Comparison of ENCODE assay signal across 26 cellular contexts in the genomic region with DNA sequence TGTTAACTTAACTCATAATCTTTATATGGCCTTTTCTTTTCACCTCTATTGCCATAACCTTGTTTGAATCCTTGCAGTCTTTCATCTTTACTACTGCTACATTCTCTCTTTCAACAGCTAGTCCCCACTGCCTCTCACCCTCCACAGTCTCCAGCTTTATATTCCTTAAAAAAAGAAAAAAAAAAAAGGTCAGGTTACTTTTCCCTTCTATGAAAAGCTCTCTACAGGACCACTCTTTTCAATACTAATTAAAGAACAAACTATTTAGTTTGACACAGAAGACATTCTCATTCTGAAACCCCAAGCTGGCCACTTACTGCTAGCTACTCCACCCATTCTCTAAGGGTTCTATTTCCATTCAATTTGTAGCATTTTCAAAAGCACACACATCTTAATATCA. TPM values are rescaled to one million over a fixed set of nuclear protein-coding genes. Genes with fewer than 3 reads are reported as not detected.
"Had no signal": no experiment of that assay in that cellular context is flagged by ENCODE, and none has a peak within 500 bp of the region (broad histone marks: within the 10 kb centered on the region; RNA-seq: fewer than 3 reads in every experiment).

No MANE protein-coding gene starts in this region.

- H3K9me3 ChIP-seq: left lung, mucosa of descending colon, prostate gland, right atrium auricular region, suprapubic skin, thyroid gland had no signal

- DNase-seq: dermis blood vessel endothelial cell; effector memory CD8-positive, alpha-beta T cell; hypothalamus; left cardiac atrium; left lung; mesenchymal stem cell; mucosa of descending colon; naive B cell; nucleus accumbens; stimulated activated CD4-positive, alpha-beta T cell treated with anti-CD3 and anti-CD28 coated beads, Interleukin-12 subunit alpha, Interleukin-12 subunit beta, amount 100 ng/mL, for 4 hours; stimulated activated CD4-positive, alpha-beta T cell treated with anti-CD3 and anti-CD28 coated beads, Interleukin-1b, Interleukin-23, amount 100 ng/mL, for 48 hours; stimulated activated CD4-positive, alpha-beta T cell treated with anti-CD3 and anti-CD28 coated beads, Interleukin-4, amount 100 ng/mL, for 1 hour; stimulated activated CD8-positive, alpha-beta memory T cell treated with anti-CD3 and anti-CD28 coated beads, Interleukin-4, amount 100 ng/mL, for 48 hours; stimulated activated naive CD4-positive, alpha-beta T cell; stimulated activated naive CD8-positive, alpha-beta T cell treated with anti-CD3 and anti-CD28 coated beads, Interleukin-15, amount 100 ng/mL, for 72 hours; thyroid gland had no signal

- H3K4me2 ChIP-seq: smooth muscle cell had no signal

- ATAC-seq: effector memory CD8-positive, alpha-beta T cell; left cardiac atrium; left lung; mucosa of descending colon; natural killer cell treated with Interleukin-12 subunit alpha and Interleukin-12 subunit beta and Interleukin-15 and Interleukin-18, amount 100 ng/mL, for 72 hours; sciatic nerve; stimulated activated naive CD8-positive, alpha-beta T cell treated with anti-CD3 and anti-CD28 coated beads, Interleukin-15, amount 100 ng/mL, for 72 hours had no signal

- H3K36me3 Mint-ChIP-seq: mesothelial cell of epicardium; naive B cell; natural killer cell treated with Interleukin-12 subunit alpha and Interleukin-12 subunit beta and Interleukin-15 and Interleukin-18, amount 100 ng/mL, for 72 hours; type B pancreatic cell had no signal

- H3K4me1 ChIP-seq: left lung, prostate gland, suprapubic skin had no signal

- H3K4me3 ChIP-seq: coronary artery, left lung, mucosa of descending colon, prostate gland, right atrium auricular region, smooth muscle cell, suprapubic skin, thyroid gland had no signal

- H3K27me3 Mint-ChIP-seq: effector memory CD8-positive, alpha-beta T cell; naive B cell; natural killer cell treated with Interleukin-12 subunit alpha and Interleukin-12 subunit beta and Interleukin-15 and Interleukin-18, amount 100 ng/mL, for 72 hours; stimulated activated naive CD8-positive, alpha-beta T cell treated with anti-CD3 and anti-CD28 coated beads, Interleukin-15, amount 100 ng/mL, for 72 hours had no signal

- H3K4me3 Mint-ChIP-seq: effector memory CD8-positive, alpha-beta T cell; mesothelial cell of epicardium; naive B cell; natural killer cell treated with Interleukin-12 subunit alpha and Interleukin-12 subunit beta and Interleukin-15 and Interleukin-18, amount 100 ng/mL, for 72 hours; neural crest cell; stimulated activated naive CD8-positive, alpha-beta T cell treated with anti-CD3 and anti-CD28 coated beads, Interleukin-15, amount 100 ng/mL, for 72 hours; type B pancreatic cell had no signal

- H3K36me3 ChIP-seq: left lung, prostate gland, right atrium auricular region, suprapubic skin, thyroid gland had no signal

- H3K9me3 Mint-ChIP-seq: mesothelial cell of epicardium; neural crest cell; stimulated activated naive CD8-positive, alpha-beta T cell treated with anti-CD3 and anti-CD28 coated beads, Interleukin-15, amount 100 ng/mL, for 72 hours; type B pancreatic cell had no signal

- H3K4me1 Mint-ChIP-seq: naive B cell; stimulated activated naive CD8-positive, alpha-beta T cell treated with anti-CD3 and anti-CD28 coated beads, Interleukin-15, amount 100 ng/mL, for 72 hours had no signal

- H3K27ac ChIP-seq: coronary artery, left lung, prostate gland, right atrium auricular region, suprapubic skin, thyroid gland had no signal

- H3K27me3 ChIP-seq: left lung, right atrium auricular region, suprapubic skin, thyroid gland had no signal

- H3K27ac Mint-ChIP-seq: effector memory CD8-positive, alpha-beta T cell; mesothelial cell of epicardium; naive B cell; natural killer cell treated with Interleukin-12 subunit alpha and Interleukin-12 subunit beta and Interleukin-15 and Interleukin-18, amount 100 ng/mL, for 72 hours; stimulated activated naive CD8-positive, alpha-beta T cell treated with anti-CD3 and anti-CD28 coated beads, Interleukin-15, amount 100 ng/mL, for 72 hours; type B pancreatic cell had no signal

RNA-seq across cellular contexts. Expression of gene CADM2, which starts 25.6 kb away (rescaled TPM):
- total RNA-seq: dermis blood vessel endothelial cell; natural killer cell treated with Interleukin-12 subunit alpha and Interleukin-12 subunit beta and Interleukin-15 and Interleukin-18, amount 100 ng/mL, for 72 hours had no signal
